ENCODE assay signal across 5 cellular contexts in genomic region chr20:16596404-16596803, GRCh38. TPM values are rescaled to one million over a fixed set of nuclear protein-coding genes. Genes with fewer than 3 reads are reported as not detected.
A peak's percentile ranks its signal among the peaks of the same experiment; 100 is the strongest.
DNase-seq lines count a peak whose midpoint lies in the region; ATAC-seq, FAIRE-seq and TF ChIP-seq lines count a peak whose summit lies in the region.
"Not testable (repeated sequence)": the region's sequence is repeated elsewhere in the genome, so short reads cannot be mapped to it uniquely, and the experiment has no call there.

No MANE protein-coding gene starts in this region.

- POLR2A ChIA-PET in HCT116 (lab: Charles Lee); HepG2 (lab: Yijun Ruan, JAX): not testable (repeated sequence)

- not testable (repeated sequence) for H3K27ac ChIP-seq in HCT116 (ENCODE audit: low read depth, low read length); RWPE2 (ENCODE audit: poor library complexity, severe bottlenecking); HepG2 (ENCODE audit: extremely low read length, insufficient read depth, low read length)

- H3K9me3 ChIP-seq in HCT116 (ENCODE audit: control insufficient read depth in 1 of 2, insufficient read depth in 1 of 2, low read depth in 1 of 2, low read length in 2 of 2); RWPE2 (ENCODE audit: severe bottlenecking); HepG2 (ENCODE audit: low read length): not testable (repeated sequence)

- not testable (repeated sequence) for TF ChIP-seq EP300 in HepG2 (IDR thresholded peaks at IDR 0.05; ENCODE audit: low read depth in 2 of 2, low read length in 2 of 2); HepG2 (CRISPR knock-in tag; IDR thresholded peaks at IDR 0.05; ENCODE audit: borderline replicate concordance)

- H3K36me3 ChIP-seq in HCT116 (ENCODE audit: control insufficient read depth in 1 of 2, insufficient read depth in 2 of 2, low read length in 2 of 2); RWPE2 (ENCODE audit: low read depth); bronchial epithelial cell (ENCODE audit: control insufficient read depth, insufficient read depth, low read length); HepG2 (replicated peaks in 1 of 2; ENCODE audit: control insufficient read depth in 1 of 2, insufficient read depth in 2 of 2, low read length in 2 of 2): not testable (repeated sequence)

- H3K9ac ChIP-seq in HCT116 (ENCODE audit: low read length); HepG2 (ENCODE audit: insufficient read depth, low read depth, low read length): not testable (repeated sequence)

- not testable (repeated sequence) for TF ChIP-seq RAD21 in HCT116 (IDR thresholded peaks at IDR 0.05; ENCODE audit: low read depth); HepG2 (CRISPR knock-in tag; IDR thresholded peaks at IDR 0.05)

- RAD21 ChIA-PET in HCT116 (lab: Charles Lee; ENCODE audit: low non-redundant PET in 1 of 2, low total read pairs in 2 of 2, uncharacterized antibody in 2 of 2, unreplicated experiment in 2 of 2): not testable (repeated sequence)

- CTCF ChIA-PET in HCT116 (lab: Charles Lee); HepG2 (lab: Yijun Ruan, JAX; ENCODE audit: low intra/inter-chr PET ratio, low total read pairs): not testable (repeated sequence)

- TF ChIP-seq POLR2A in HCT116 (IDR thresholded peaks at IDR 0.05; ENCODE audit: borderline replicate concordance, extremely low read depth, insufficient read depth, insufficient read length); HepG2 (IDR thresholded peaks at IDR 0.05; ENCODE audit: insufficient read depth in 1 of 2, low read depth in 2 of 2, low read length in 2 of 2): not testable (repeated sequence)

- DNase-seq in HCT116 (ENCODE audit: low read depth, low spot score); RWPE2 (ENCODE audit: low spot score); HepG2 (ENCODE audit: low spot score): not testable (repeated sequence)
- peak; percentile 37 for DNase-seq in bronchial epithelial cell (ENCODE audit: low read depth)

- peak; percentile 36; the same call in 1 of the 2 replicates for ATAC-seq in HCT116
- peak; percentile 51; the same call in 1 of the 3 replicates for ATAC-seq in RWPE2 (ENCODE audit: low read depth)
- ATAC-seq in esophagus mucosa: peak; percentile 64
- peak; percentile 36; the same call in 1 of the 3 replicates for ATAC-seq in HepG2

- intact Hi-C loops in HCT116 (cut with micrococcal nuclease); HepG2 (cut with micrococcal nuclease; ENCODE audit: unreplicated experiment): not testable (repeated sequence)

- H3K4me1 ChIP-seq in HCT116 (ENCODE audit: control insufficient read depth in 1 of 2, insufficient read depth in 2 of 2, low read length in 2 of 2); RWPE2 (ENCODE audit: insufficient read depth, poor library complexity, severe bottlenecking): not testable (repeated sequence)
- H3K4me1 ChIP-seq in HepG2 (ENCODE audit: insufficient read depth, low read length): peaks cover 12% of the 10 kb centered on the region; the same call in 1 of the 2 replicates

- not testable (repeated sequence) for FAIRE-seq in bronchial epithelial cell (lab: Jason Lieb, UNC); HepG2 (lab: Jason Lieb, UNC)

- not testable (repeated sequence) for H3K4me3 ChIP-seq in HCT116 (replicated peaks in 1 of 2; ENCODE audit: low read depth in 1 of 2, low read length in 2 of 2); RWPE2 (ENCODE audit: severe bottlenecking); bronchial epithelial cell (ENCODE audit: low read depth, low read length); HepG2 (replicated peaks in 1 of 3; ENCODE audit: insufficient read depth in 1 of 3, low read depth in 2 of 3, low read length in 3 of 3)

- H3K27me3 ChIP-seq in HCT116 (ENCODE audit: insufficient read depth, low read length): peaks cover 10% of the 10 kb centered on the region
- peaks cover 16% of the 10 kb centered on the region for H3K27me3 ChIP-seq in RWPE2 (ENCODE audit: insufficient read depth, poor library complexity, severe bottlenecking)
- not testable (repeated sequence) for H3K27me3 ChIP-seq in bronchial epithelial cell (ENCODE audit: control insufficient read depth, insufficient read depth, low read length); HepG2 (ENCODE audit: control insufficient read depth in 1 of 2, insufficient read depth in 2 of 2, low read length in 2 of 2)

- not testable (repeated sequence) for H3K79me2 ChIP-seq in HCT116 (ENCODE audit: insufficient read depth, low read length); HepG2 (ENCODE audit: insufficient read depth, low read length)

- H2AFZ ChIP-seq in HCT116 (ENCODE audit: low read depth, low read length, poor library complexity, severe bottlenecking); HepG2 (ENCODE audit: low read length): not testable (repeated sequence)

- 15% methylated on average over 3 of the region's 3 CpGs for WGBS in HepG2 (ENCODE audit: low lambda C conversion rate)

- H3K9me2 ChIP-seq in HCT116 (ENCODE audit: insufficient read depth): not testable (repeated sequence)

- H4K20me1 ChIP-seq in HCT116 (ENCODE audit: insufficient read depth); HepG2 (ENCODE audit: insufficient read depth, low read length): not testable (repeated sequence)

- in situ Hi-C loops in HepG2 (cut with HindIII; ENCODE audit: extremely low pct_ligation_motif_present, low pct_unique_long_range_greater_than_20kb): not testable (repeated sequence)

- H3K4me2 ChIP-seq in HCT116 (ENCODE audit: low read length): peak overlapping the region; percentile 19; the same call in 1 of the 2 replicates
- not testable (repeated sequence) for H3K4me2 ChIP-seq in HepG2 (ENCODE audit: low read depth, low read length)

- TF ChIP-seq CTCF in HCT116 (IDR thresholded peaks at IDR 0.05 in 2 of 3, conservative IDR thresholded peaks at IDR 0.05 in 1 of 3; ENCODE audit: borderline replicate concordance in 1 of 3, insufficient read depth in 1 of 3, low read depth in 2 of 3, low read length in 2 of 3); RWPE2 (IDR thresholded peaks at IDR 0.05; ENCODE audit: poor library complexity, severe bottlenecking); bronchial epithelial cell (IDR thresholded peaks at IDR 0.05; ENCODE audit: insufficient read depth, low read length, severe bottlenecking); HepG2 (CRISPR knock-in tag; IDR thresholded peaks at IDR 0.05): not testable (repeated sequence)

- not testable (repeated sequence) for BruUV-seq in HCT116 (replicated peaks; lab: Mats Ljungman, UMichigan); HepG2 (replicated peaks; lab: Mats Ljungman, UMichigan)

TF ChIP-seq in HepG2, 621 proteins besides CTCF, POLR2A, EP300 and RAD21:
- 0 out of 2 replicates have a peak, but pooled peaks have one; percentile 21 for TF ChIP-seq FOSL2 (CRISPR knock-in tag; IDR thresholded peaks at IDR 0.05)

RNA-seq across cellular contexts. Expression of gene KIF16B, which starts 23.2 kb away (rescaled TPM):
- total RNA-seq in HCT116 (2021; ENCODE audit: unreplicated experiment) (7.0 TPM), bronchial epithelial cell (19.0 and 21.1 TPM in 2 replicates), esophagus mucosa (12.7 TPM), HepG2 (2016; rRNA removed; fragmentation: Illumina TruSeq; extraction: Trizol) (18.0 and 23.3 TPM in 2 replicates)
- 4.2 and 5.2 TPM in 2 replicates for polyA plus RNA-seq in HCT116 (2012)
- total RNA-seq in HepG2 (2016; cell fraction: cytosol; rRNA removed; fragmentation: Illumina TruSeq; extraction: Trizol; ENCODE audit: low read depth): 9.2 and 11.4 TPM in 2 replicates
- 17.5 and 21.2 TPM in 2 replicates for total RNA-seq in HepG2 (2016; cell fraction: insoluble cytoplasmic fraction; rRNA removed; fragmentation: Illumina TruSeq; extraction: Trizol)
- total RNA-seq in HepG2 (2016; cell fraction: membrane; rRNA removed; fragmentation: Illumina TruSeq; extraction: Trizol): 11.3 and 16.2 TPM in 2 replicates
- total RNA-seq in HepG2 (2016; cell fraction: nucleus; rRNA removed; fragmentation: Illumina TruSeq; extraction: Trizol): 24.2 TPM in 2 replicates
- 6.2 and 6.9 TPM in 2 replicates for polyA plus RNA-seq in HepG2 (2011; rRNA removed)
- polyA plus RNA-seq in HepG2 (2011; cell fraction: cytosol; rRNA removed): 5.1 and 7.1 TPM in 2 replicates
- 7.2 and 8.6 TPM in 2 replicates for polyA plus RNA-seq in HepG2 (2011; cell fraction: nucleus; rRNA removed)
- polyA plus RNA-seq in HepG2 (2012): 6.4 and 7.5 TPM in 2 replicates
- 0.37 and 0.47 TPM in 2 replicates for polyA plus RNA-seq in HepG2 (2016; cell fraction: cytosol; fragmentation: Illumina TruSeq; extraction: Trizol; ENCODE audit: low read depth)
- 19.2 and 19.4 TPM in 2 replicates for polyA plus RNA-seq in HepG2 (2016; cell fraction: insoluble cytoplasmic fraction; fragmentation: Illumina TruSeq; extraction: Trizol; ENCODE audit: low read depth)
- 1.4 TPM in 2 replicates for polyA plus RNA-seq in HepG2 (2016; cell fraction: membrane; fragmentation: Illumina TruSeq; extraction: Trizol; ENCODE audit: low read depth)
- 11.5 and 13.4 TPM in 2 replicates for polyA plus RNA-seq in HepG2 (2016; cell fraction: nucleus; fragmentation: Illumina TruSeq; extraction: Trizol; ENCODE audit: insufficient read depth, low read depth)
- polyA minus RNA-seq in HepG2 (2011; rRNA and poly(A)+ RNA removed; ENCODE audit: low replicate concordance): 2.9 and 11.2 TPM in 2 replicates
- polyA minus RNA-seq in HepG2 (2011; cell fraction: cytosol; rRNA and poly(A)+ RNA removed): 8.8 and 11.3 TPM in 2 replicates
- polyA minus RNA-seq in HepG2 (2011; cell fraction: nucleus; rRNA and poly(A)+ RNA removed): 33.9 and 35.4 TPM in 2 replicates
